Comparison of ENCODE assay signal across 22 cellular contexts in the genomic region with DNA sequence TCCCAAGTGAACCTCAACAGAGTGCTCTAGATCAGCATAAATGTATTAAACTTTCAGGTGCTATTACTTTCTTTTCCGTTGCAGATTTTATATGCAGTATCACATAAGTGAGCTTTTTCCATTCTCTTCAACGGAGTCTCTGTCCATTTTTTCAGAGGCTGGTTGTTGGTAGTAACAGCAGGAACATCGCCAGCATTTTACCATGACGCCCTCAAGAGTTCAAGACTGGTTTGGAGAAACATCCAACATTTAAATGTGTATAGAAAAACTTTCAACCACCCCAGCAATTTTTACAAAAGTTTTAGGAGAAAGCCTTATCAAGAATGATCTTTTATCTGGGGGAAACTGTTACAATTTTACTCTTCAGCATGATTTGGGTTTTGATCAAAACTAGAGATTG.
DNase-seq lines count a peak whose midpoint lies in the region; ATAC-seq and TF ChIP-seq lines count a peak whose summit lies in the region.
"Had no signal": no experiment of that assay in that cellular context is flagged by ENCODE, and none has a peak within 500 bp of the region (broad histone marks: within the 10 kb centered on the region; RNA-seq: fewer than 3 reads in every experiment).

No MANE protein-coding gene starts in this region.

- intact Hi-C loops in left ventricle myocardium inferior (cut with micrococcal nuclease) = no loop called here
- intact Hi-C loops in Right ventricle myocardium inferior (cut with DNase I) = loop anchor here (5.0 to 10.0 kb wide), 2 partner anchors 115 to 713 kb away; partner anchors contain the start of genes LYPLAL1 and TGFB2
- intact Hi-C loops in vagina (cut with DNase I) = no loop called here

- H3K4me1 ChIP-seq in left ventricle myocardium inferior (peaks cover 58% of the 10 kb centered on the region), vagina (peaks cover 41% of the 10 kb centered on the region), GM23338 (ENCODE audit: insufficient read depth) (peaks cover 2% of the 10 kb centered on the region)

- no peaks in the 10 kb centered on the region for H3K9me2 ChIP-seq in GM23338 (ENCODE audit: insufficient read depth)

- ATAC-seq in Right ventricle myocardium inferior (no peak), GM23338 (no peak)
- ATAC-seq: activated CD8-positive, alpha-beta T cell treated with anti-CD3 and anti-CD28 coated beads, Interleukin-2, amount 10 ng/mL, durations not matched to agents 7 days and 5 days; activated T-cell treated with anti-CD3 and anti-CD28 coated beads, Interleukin-2, amount 50 U/mL, for 4 hours; body of pancreas; foreskin keratinocyte; sciatic nerve had no signal

- peak overlapping the region; percentile 89 for H3K27ac ChIP-seq in left ventricle myocardium inferior (replicated peaks)
- H3K27ac ChIP-seq in coronary artery = peak overlapping the region; percentile 81 to 87
- peak overlapping the region; percentile 26 for H3K27ac ChIP-seq in vagina
- no peak overlapping the region for H3K27ac ChIP-seq in GM23338 (ENCODE audit: low read depth)
- H3K27ac ChIP-seq: foreskin keratinocyte, neutrophil had no signal

- no peaks in the 10 kb centered on the region for H3F3A ChIP-seq in GM23338 (replicated peaks; ENCODE audit: low read depth)

- H3K36me3 ChIP-seq in left ventricle myocardium inferior = no peaks in the 10 kb centered on the region
- H3K36me3 ChIP-seq in vagina = no peaks in the 10 kb centered on the region
- H3K36me3 ChIP-seq in GM23338 (ENCODE audit: insufficient read depth) = no peaks in the 10 kb centered on the region
- H3K36me3 ChIP-seq: neutrophil had no signal

- no peak overlapping the region for H2AFZ ChIP-seq in GM23338

- no peaks in the 10 kb centered on the region for H4K20me1 ChIP-seq in GM23338 (replicated peaks; ENCODE audit: insufficient read depth)

- H3K4me2 ChIP-seq in GM23338 = no peak overlapping the region

- H3K36me3 Mint-ChIP-seq in osteocyte (ENCODE audit: unreplicated experiment) (no peaks in the 10 kb centered on the region), GM23338 (ENCODE audit: low read depth) (no peaks in the 10 kb centered on the region; the same call in 2 of the 3 replicates)
- H3K36me3 Mint-ChIP-seq: activated naive CD4-positive, alpha-beta T cell treated with anti-CD3 and anti-CD28 coated beads, Interleukin-2, amount 50 U/mL, for 24 hours had no signal

- H3K4me3 Mint-ChIP-seq in osteocyte (ENCODE audit: unreplicated experiment) (no peak overlapping the region), GM23338 (no peak overlapping the region)
- H3K4me3 Mint-ChIP-seq: activated CD8-positive, alpha-beta T cell treated with anti-CD3 and anti-CD28 coated beads, Interleukin-2, amount 10 ng/mL, durations not matched to agents 7 days and 5 days; activated naive CD4-positive, alpha-beta T cell treated with anti-CD3 and anti-CD28 coated beads, Interleukin-2, amount 50 U/mL, for 24 hours; activated T-cell treated with anti-CD3 and anti-CD28 coated beads, Interleukin-2, amount 50 U/mL, for 4 hours had no signal

- no peaks in the 10 kb centered on the region for H3K79me2 ChIP-seq in GM23338 (replicated peaks; ENCODE audit: insufficient read depth)

- no peak for TF ChIP-seq POLR2A in vagina (IDR thresholded peaks at IDR 0.05)

- H3K4me1 Mint-ChIP-seq in osteocyte (ENCODE audit: unreplicated experiment) = peaks cover 68% of the 10 kb centered on the region
- peaks cover 21% of the 10 kb centered on the region for H3K4me1 Mint-ChIP-seq in GM23338
- H3K4me1 Mint-ChIP-seq: activated naive CD4-positive, alpha-beta T cell treated with anti-CD3 and anti-CD28 coated beads, Interleukin-2, amount 50 U/mL, for 24 hours had no signal

- peak overlapping the region; percentile 96 for H3K27ac Mint-ChIP-seq in osteocyte (ENCODE audit: unreplicated experiment)
- no peak overlapping the region for H3K27ac Mint-ChIP-seq in GM23338
- H3K27ac Mint-ChIP-seq: activated CD8-positive, alpha-beta T cell treated with anti-CD3 and anti-CD28 coated beads, Interleukin-2, amount 10 ng/mL, durations not matched to agents 7 days and 5 days; activated naive CD4-positive, alpha-beta T cell treated with anti-CD3 and anti-CD28 coated beads, Interleukin-2, amount 50 U/mL, for 24 hours had no signal

- H3K9me3 Mint-ChIP-seq in osteocyte (ENCODE audit: unreplicated experiment) (no peaks in the 10 kb centered on the region), GM23338 (no peaks in the 10 kb centered on the region)
- H3K9me3 Mint-ChIP-seq: activated naive CD4-positive, alpha-beta T cell treated with anti-CD3 and anti-CD28 coated beads, Interleukin-2, amount 50 U/mL, for 24 hours; activated T-cell treated with anti-CD3 and anti-CD28 coated beads, Interleukin-2, amount 50 U/mL, for 4 hours had no signal

- TF ChIP-seq CTCF in left ventricle myocardium inferior (IDR thresholded peaks at IDR 0.05; ENCODE audit: borderline replicate concordance) (no peak), coronary artery (IDR thresholded peaks at IDR 0.05) (no peak), osteocyte (IDR thresholded peaks at IDR 0.05) (no peak), vagina (IDR thresholded peaks at IDR 0.05) (no peak), GM23338 (conservative IDR thresholded peaks at IDR 0.05; ENCODE audit: low read depth in 2 of 2) (no peak)

- H3K27me3 Mint-ChIP-seq in osteocyte (ENCODE audit: unreplicated experiment) (no peaks in the 10 kb centered on the region), GM23338 (ENCODE audit: insufficient read depth, low read depth, poor library complexity) (no peaks in the 10 kb centered on the region)

- DNase-seq in left ventricle myocardium inferior = no peak
- DNase-seq in Right ventricle myocardium inferior (ENCODE audit: missing footprints) = no peak
- no peak for DNase-seq in coronary artery (ENCODE audit: low spot score)
- no peak for DNase-seq in osteocyte (ENCODE audit: extremely low spot score, unreplicated experiment)
- DNase-seq in vagina (ENCODE audit: extremely low spot score in 2 of 2) = no peak
- no peak for DNase-seq in GM23338 (ENCODE audit: low spot score)
- DNase-seq in superior temporal gyrus (ENCODE audit: extremely low spot score) = no peak
- DNase-seq in HPDE6-E6E7 (ENCODE audit: extremely low spot score) = no peak
- DNase-seq: activated CD8-positive, alpha-beta T cell treated with anti-CD3 and anti-CD28 coated beads, Interleukin-2, amount 10 ng/mL, durations not matched to agents 7 days and 5 days; activated T-cell treated with anti-CD3 and anti-CD28 coated beads, Interleukin-2, amount 50 U/mL, for 4 hours; body of pancreas; C1 segment of cervical spinal cord; DMS 273 treated with DMSO at 0.1 percent for 48 hours; foreskin keratinocyte; H7; Kasumi-1; NCI-H1105 treated with DMSO at 0.1 percent for 48 hours; NCI-H524; SHP77 treated with DMSO at 0.1 percent for 48 hours had no signal

- H3K9me3 ChIP-seq in left ventricle myocardium inferior (replicated peaks) (no peaks in the 10 kb centered on the region), vagina (no peaks in the 10 kb centered on the region)
- H3K9me3 ChIP-seq: body of pancreas, neutrophil had no signal

- H3K4me3 ChIP-seq in left ventricle myocardium inferior (no peak overlapping the region), coronary artery (no peak overlapping the region), vagina (no peak overlapping the region), GM23338 (no peak overlapping the region)
- H3K4me3 ChIP-seq: body of pancreas had no signal

- H3K27me3 ChIP-seq in left ventricle myocardium inferior (ENCODE audit: low read depth) (no peaks in the 10 kb centered on the region), vagina (no peaks in the 10 kb centered on the region), GM23338 (ENCODE audit: insufficient read depth) (no peaks in the 10 kb centered on the region)
- H3K27me3 ChIP-seq: body of pancreas, foreskin keratinocyte, neutrophil had no signal

TF ChIP-seq in GM23338, 12 proteins besides CTCF, POLR2A, EP300 and RAD21:
- TF ChIP-seq, protein P1, sequence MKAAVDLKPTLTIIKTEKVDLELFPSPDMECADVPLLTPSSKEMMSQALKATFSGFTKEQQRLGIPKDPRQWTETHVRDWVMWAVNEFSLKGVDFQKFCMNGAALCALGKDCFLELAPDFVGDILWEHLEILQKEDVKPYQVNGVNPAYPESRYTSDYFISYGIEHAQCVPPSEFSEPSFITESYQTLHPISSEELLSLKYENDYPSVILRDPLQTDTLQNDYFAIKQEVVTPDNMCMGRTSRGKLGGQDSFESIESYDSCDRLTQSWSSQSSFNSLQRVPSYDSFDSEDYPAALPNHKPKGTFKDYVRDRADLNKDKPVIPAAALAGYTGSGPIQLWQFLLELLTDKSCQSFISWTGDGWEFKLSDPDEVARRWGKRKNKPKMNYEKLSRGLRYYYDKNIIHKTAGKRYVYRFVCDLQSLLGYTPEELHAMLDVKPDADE (IDR thresholded peaks at IDR 0.05) = no peak
- TF ChIP-seq JUNB (IDR thresholded peaks at IDR 0.05; ENCODE audit: unreplicated experiment) = no peak
TF ChIP-seq in GM23338: peak in this region for 0.
